In the genomic region with DNA sequence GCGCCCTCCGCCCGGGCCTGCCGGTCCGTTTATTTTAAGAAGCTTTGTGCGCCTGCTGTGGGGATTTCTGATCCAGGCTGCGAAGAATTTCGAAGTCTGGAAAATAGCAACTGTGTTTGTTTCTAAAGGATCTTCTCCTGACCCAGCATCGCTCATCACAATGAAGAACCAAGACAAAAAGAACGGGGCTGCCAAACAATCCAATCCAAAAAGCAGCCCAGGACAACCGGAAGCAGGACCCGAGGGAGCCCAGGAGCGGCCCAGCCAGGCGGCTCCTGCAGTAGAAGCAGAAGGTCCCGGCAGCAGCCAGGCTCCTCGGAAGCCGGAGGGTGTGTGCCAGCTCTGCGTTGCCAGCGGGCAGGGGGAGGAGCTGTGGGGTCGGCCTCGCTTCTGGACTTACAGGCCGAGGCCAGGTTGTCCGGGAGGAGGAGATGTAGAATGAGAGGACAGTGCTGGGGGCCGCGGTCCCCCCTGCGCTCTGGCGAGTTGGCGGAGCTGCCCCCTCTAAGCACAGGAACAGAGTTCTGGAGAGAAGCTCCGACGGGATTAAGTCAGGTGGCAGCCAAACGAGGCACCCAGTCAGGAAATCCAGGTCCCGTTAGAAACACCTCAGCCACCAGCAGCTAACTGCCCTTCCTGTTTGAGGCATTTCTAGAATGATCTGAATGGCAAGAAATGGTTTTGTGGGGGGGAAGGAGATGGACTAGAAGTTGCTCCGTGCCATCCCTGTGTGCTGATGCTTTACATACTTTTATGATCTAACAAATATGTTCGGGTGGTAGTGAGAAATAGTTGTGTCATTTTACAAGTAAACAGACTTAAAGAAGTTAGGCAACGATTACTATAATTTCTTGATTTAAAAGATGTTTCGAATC, we compare ENCODE assay signal across 8 cellular contexts. TPM values are rescaled to one million over a fixed set of nuclear protein-coding genes. Genes with fewer than 3 reads are reported as not detected.
A peak's percentile ranks its signal among the peaks of the same experiment; 100 is the strongest.
DNase-seq lines count a peak whose midpoint lies in the region; ATAC-seq, FAIRE-seq and TF ChIP-seq lines count a peak whose summit lies in the region.

No MANE protein-coding gene starts in this region.

- H3K9me2 ChIP-seq in PC-9 (ENCODE audit: insufficient read depth): no peaks in the 10 kb centered on the region

- peak overlapping the region; percentile 84 for H3K4me2 ChIP-seq in PC-9

- POLR2A ChIA-PET in PC-9 (lab: Charles Lee; ENCODE audit: unreplicated experiment): interaction anchor here (0.6 to 1.0 kb wide), 3 partner anchors 35 to 115 kb away, joined by 3 to 8 read pairs (median 4); partner anchors contain the start of gene TMEM39B

- ATAC-seq in GM19455 (IDR thresholded peaks at IDR 0.05; ENCODE audit: unreplicated experiment): peak; percentile 23

- FAIRE-seq in D721Med (lab: Jason Lieb, UNC): no peak

- DNase-seq in AG20443 (ENCODE audit: low spot score) (peak; percentile 74), PC-9 (peak in 1 of 2 experiments; percentile 56), amniotic epithelial cell (ENCODE audit: low read depth) (peak; percentile 73), right atrium auricular region (ENCODE audit: low spot score) (no peak), cortex of kidney (lab: John Stamatoyannopoulos, UW) (no peak), D721Med (ENCODE audit: insufficient read length, low spot score) (no peak)

- CTCF ChIA-PET in PC-9 (lab: Charles Lee): interaction anchor here (1.1 kb wide), 1 partner anchor 35 kb away, joined by 3 read pairs; no protein-coding TSS in a partner anchor

- H3K4me1 ChIP-seq in PC-9 (replicated peaks; ENCODE audit: insufficient read depth) (peaks cover 29% of the 10 kb centered on the region), right atrium auricular region (peaks cover 0 to 49% of the 10 kb centered on the region in 2 donors), rectal smooth muscle tissue (ENCODE audit: control insufficient read depth, insufficient read depth, low read length) (peaks cover 17% of the 10 kb centered on the region)

- no peak for TF ChIP-seq CTCF in PC-9 (conservative IDR thresholded peaks at IDR 0.05)
- TF ChIP-seq CTCF in right atrium auricular region (IDR thresholded peaks at IDR 0.05): no peak
- no peak for TF ChIP-seq CTCF in D721Med (IDR thresholded peaks at IDR 0.05; ENCODE audit: insufficient read depth, missing control alignments)

- intact Hi-C loops in PC-9 (cut with micrococcal nuclease; ENCODE audit: unreplicated experiment): no loop called here

- peaks cover 47% of the 10 kb centered on the region for H3F3A ChIP-seq in PC-9 (ENCODE audit: insufficient read depth, low read depth)

- H4K20me1 ChIP-seq in PC-9 (ENCODE audit: insufficient read depth): peaks cover 13% of the 10 kb centered on the region; the same call in 1 of the 2 replicates

- H3K36me3 ChIP-seq in PC-9 (ENCODE audit: low read depth): peaks cover 37% of the 10 kb centered on the region
- peaks cover 27% of the 10 kb centered on the region for H3K36me3 ChIP-seq in right atrium auricular region
- H3K36me3 ChIP-seq in rectal smooth muscle tissue (ENCODE audit: control insufficient read depth, insufficient read depth, low read length): peaks cover 14% of the 10 kb centered on the region

- H3K9ac ChIP-seq in rectal smooth muscle tissue (ENCODE audit: low read length): peak overlapping the region; percentile 42

- no peaks in the 10 kb centered on the region for H3K9me3 ChIP-seq in PC-9 (ENCODE audit: insufficient read depth, low read depth)
- no peaks in the 10 kb centered on the region for H3K9me3 ChIP-seq in right atrium auricular region

- peak overlapping the region; percentile 93 for H2AFZ ChIP-seq in PC-9

- peaks cover 47% of the 10 kb centered on the region for H3K79me2 ChIP-seq in PC-9 (ENCODE audit: low read depth)

- no peaks in the 10 kb centered on the region for H3K27me3 ChIP-seq in PC-9 (ENCODE audit: insufficient read depth, low read depth)
- no peaks in the 10 kb centered on the region for H3K27me3 ChIP-seq in right atrium auricular region
- H3K27me3 ChIP-seq in rectal smooth muscle tissue (ENCODE audit: control insufficient read depth, insufficient read depth, low read length): no peaks in the 10 kb centered on the region

- H3K27ac ChIP-seq in PC-9 (peak overlapping the region; percentile 69), right atrium auricular region (peak overlapping the region; percentile 93 to 96), rectal smooth muscle tissue (ENCODE audit: low read depth, low read length) (peak overlapping the region; percentile 99)

- peak overlapping the region; percentile 93 for H3K4me3 ChIP-seq in PC-9
- peak overlapping the region; percentile 63 to 64 for H3K4me3 ChIP-seq in right atrium auricular region
- H3K4me3 ChIP-seq in rectal smooth muscle tissue (ENCODE audit: low read length): peak overlapping the region; percentile 56

- TSS peak; percentile 34 for BruUV-seq in PC-9 (replicated peaks; lab: Mats Ljungman, UMichigan)

RNA-seq across cellular contexts. Expression of gene TXLNA, which starts 0.9 kb away (rescaled TPM):
- 32.0 and 45.8 TPM in 2 replicates for total RNA-seq in PC-9 (2021)
- total RNA-seq in right atrium auricular region: 10 to 100 TPM; 16.1 to 29.4 TPM

RNA-seq across cellular contexts. Expression of gene CCDC28B, which starts 20.0 kb away (rescaled TPM):
- total RNA-seq in PC-9 (2021) (4.4 and 4.7 TPM in 2 replicates), right atrium auricular region (10 to 100 TPM in 1 of 2 donors, 1 to 10 TPM in 1; 9.5 to 11.2 TPM)

RNA-seq across cellular contexts. Expression of gene IQCC, which starts 25.0 kb away (rescaled TPM):
- total RNA-seq in PC-9 (2021) (4.9 and 5.0 TPM in 2 replicates), right atrium auricular region (1 to 10 TPM in 1 of 2 donors, under 1 TPM in 1; 0.48 to 1.3 TPM)

RNA-seq across cellular contexts. Expression of gene DCDC2B, which starts 28.5 kb away (rescaled TPM):
- not detected in 2 replicates for total RNA-seq in PC-9 (2021)
- not detected for total RNA-seq in right atrium auricular region

RNA-seq across cellular contexts. Expression of gene TMEM234, which starts 41.7 kb away (rescaled TPM):
- 14.1 and 18.1 TPM in 2 replicates for total RNA-seq in PC-9 (2021)
- total RNA-seq in right atrium auricular region: 1 to 10 TPM; 8.1 to 8.9 TPM

Comparison
In these comparisons a context has a peak if more than half of its experiments do, and no peak if none do; other contexts are left out.
1. DNase-seq: peak in AG20443 (single experiment) and amniotic epithelial cell (single experiment); none in right atrium auricular region (single experiment), cortex of kidney (single experiment) and D721Med (single experiment).
2. Peak in every context shown above with its lines, with median percentiles within 50 percentile points of each other: H3K27ac ChIP-seq and H3K4me3 ChIP-seq.